1 cellular context compared by ENCODE assay signal in the genomic region with DNA sequence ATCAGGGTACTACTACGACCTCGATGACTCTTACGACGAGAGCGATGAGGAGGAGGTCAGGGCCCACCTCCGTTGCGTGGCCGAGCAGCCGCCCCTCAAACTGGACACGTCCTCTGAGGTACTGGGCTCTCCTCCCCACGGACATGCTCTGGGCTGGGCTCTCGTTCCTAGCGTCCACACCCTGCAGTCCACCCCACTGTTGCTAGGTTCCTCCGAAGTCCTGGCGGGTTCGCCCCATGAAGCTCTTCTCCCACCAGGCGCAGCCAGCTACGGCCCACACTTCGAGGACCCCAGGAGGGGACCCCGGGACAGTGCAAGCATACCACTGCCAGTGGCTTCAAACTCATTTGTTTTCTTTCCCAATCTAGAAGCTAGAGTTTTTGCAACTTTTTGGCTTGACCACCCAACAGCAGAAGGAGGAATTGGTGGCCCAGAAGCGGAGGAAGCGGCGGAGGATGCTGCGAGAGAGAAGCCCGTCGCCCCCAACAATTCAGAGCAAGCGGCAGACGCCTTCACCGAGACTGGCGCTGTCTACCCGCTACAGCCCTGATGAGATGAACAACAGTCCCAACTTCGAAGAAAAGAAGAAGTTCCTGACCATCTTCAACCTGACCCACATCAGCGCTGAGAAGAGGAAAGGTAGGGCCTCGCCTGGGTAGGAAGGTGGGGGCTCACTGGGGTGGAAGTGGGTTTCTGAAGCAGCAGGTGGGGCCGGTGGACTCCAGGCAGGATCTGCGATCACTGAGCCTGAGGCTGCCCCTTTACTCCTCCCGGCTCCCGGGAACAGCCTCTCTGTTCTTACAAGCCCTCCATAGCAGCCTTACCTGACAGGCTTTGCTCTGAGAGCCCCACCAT.
TF ChIP-seq lines count a peak whose summit lies in the region.

No MANE protein-coding gene starts in this region.

TF ChIP-seq in GM23338, 12 proteins besides CTCF, POLR2A, EP300 and RAD21 (continued from another document):
- TF ChIP-seq REST (IDR thresholded peaks at IDR 0.05; ENCODE audit: unreplicated experiment) (no peak), NANOG (IDR thresholded peaks at IDR 0.05; ENCODE audit: borderline replicate concordance) (no peak), ZNF114 (CRISPR knock-in tag; IDR thresholded peaks at IDR 0.05) (no peak), CREB1 (CRISPR knock-in tag; IDR thresholded peaks at IDR 0.05; ENCODE audit: low read depth) (no peak), POLR2AphosphoS5 (IDR thresholded peaks at IDR 0.05; ENCODE audit: low read depth) (no peak)
TF ChIP-seq in GM23338: peak in this region for 0.
